Comparison of ENCODE assay signal across 21 cellular contexts in the genomic region with DNA sequence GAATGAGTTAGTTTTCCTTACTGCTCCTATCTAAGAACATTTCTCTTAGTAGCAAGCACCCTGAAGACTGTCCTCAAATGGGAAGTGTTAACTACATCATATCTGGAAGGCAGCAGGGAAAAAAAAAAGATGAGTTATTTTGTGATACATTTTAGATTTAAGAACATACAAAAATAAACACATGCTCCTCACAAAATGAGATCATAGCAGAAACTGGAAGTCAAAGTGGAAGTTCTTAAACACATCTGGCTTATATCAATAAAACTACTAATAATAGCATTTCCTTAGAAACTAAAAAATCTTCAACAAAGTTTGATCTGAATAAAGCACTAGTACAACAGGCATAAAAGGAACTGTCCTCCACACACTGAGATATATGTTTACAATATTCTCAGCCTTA.
DNase-seq lines count a peak whose midpoint lies in the region; ATAC-seq, FAIRE-seq and TF ChIP-seq lines count a peak whose summit lies in the region.
"Had no signal": no experiment of that assay in that cellular context is flagged by ENCODE, and none has a peak within 500 bp of the region (broad histone marks: within the 10 kb centered on the region; RNA-seq: fewer than 3 reads in every experiment).

No MANE protein-coding gene starts in this region.

- H3K27ac ChIP-seq in fibroblast of lung (ENCODE audit: insufficient read depth, low read length): peak overlapping the region; percentile 70
- H3K27ac ChIP-seq in smooth muscle cell (ENCODE audit: low read depth): peak overlapping the region; percentile 92
- H3K27ac ChIP-seq: SJSA1 had no signal

- H3F3A ChIP-seq in smooth muscle cell (ENCODE audit: low read depth): peaks cover 6% of the 10 kb centered on the region

- peak overlapping the region; percentile 28 for H3K4me2 ChIP-seq in fibroblast of lung (ENCODE audit: extremely low read depth, insufficient read depth, low read length)
- H3K4me2 ChIP-seq in smooth muscle cell: peak overlapping the region; percentile 25

- no peaks in the 10 kb centered on the region for H3K4me1 Mint-ChIP-seq in activated CD8-positive, alpha-beta T cell treated with anti-CD3 and anti-CD28 coated beads for 36 hours (ENCODE audit: low read depth)
- H3K4me1 Mint-ChIP-seq in activated CD4-positive, alpha-beta T cell treated with anti-CD3 and anti-CD28 coated beads, Interleukin-2, amount 10 ng/mL, durations not matched to agents 7 days and 5 days: no peaks in the 10 kb centered on the region
- H3K4me1 Mint-ChIP-seq: B cell had no signal

- no peak for ATAC-seq in activated CD8-positive, alpha-beta T cell treated with anti-CD3 and anti-CD28 coated beads for 36 hours
- ATAC-seq: HepG2, Panc1 had no signal

- intact Hi-C loops in activated CD8-positive, alpha-beta T cell treated with anti-CD3 and anti-CD28 coated beads for 36 hours (cut with micrococcal nuclease): no loop called here

- TF ChIP-seq CTCF in fibroblast of lung (conservative IDR thresholded peaks at IDR 0.05 in 1 of 2, IDR thresholded peaks at IDR 0.05 in 1 of 2; ENCODE audit: low read depth in 1 of 2, low read length in 2 of 2): no peak
- no peak for TF ChIP-seq CTCF in smooth muscle cell (IDR thresholded peaks at IDR 0.05; ENCODE audit: borderline replicate concordance, insufficient read depth, poor library complexity, severe bottlenecking)
- TF ChIP-seq CTCF in activated CD8-positive, alpha-beta T cell treated with anti-CD3 and anti-CD28 coated beads for 36 hours (IDR thresholded peaks at IDR 0.05): no peak

- no peaks in the 10 kb centered on the region for H3K9me3 Mint-ChIP-seq in activated CD8-positive, alpha-beta T cell treated with anti-CD3 and anti-CD28 coated beads for 36 hours
- H3K9me3 Mint-ChIP-seq in activated CD4-positive, alpha-beta T cell treated with anti-CD3 and anti-CD28 coated beads, Interleukin-2, amount 10 ng/mL, durations not matched to agents 7 days and 5 days: no peaks in the 10 kb centered on the region
- H3K9me3 Mint-ChIP-seq: CD4-positive, alpha-beta T cell had no signal

- H3K36me3 ChIP-seq in fibroblast of lung (ENCODE audit: control insufficient read depth, insufficient read depth, low read length) (no peaks in the 10 kb centered on the region), smooth muscle cell (ENCODE audit: low read depth) (no peaks in the 10 kb centered on the region)
- H3K36me3 ChIP-seq: SJSA1 had no signal

- CTCF ChIA-PET in activated CD8-positive, alpha-beta T cell treated with anti-CD3 and anti-CD28 coated beads for 36 hours (lab: Charles Lee): no interaction called here
- CTCF ChIA-PET in activated CD4-positive, alpha-beta T cell treated with anti-CD3 and anti-CD28 coated beads, Interleukin-2, amount 10 ng/mL, durations not matched to agents 7 days and 5 days (lab: Charles Lee): no interaction called here

- no peak overlapping the region for H3K27ac Mint-ChIP-seq in activated CD8-positive, alpha-beta T cell treated with anti-CD3 and anti-CD28 coated beads for 36 hours
- no peak overlapping the region for H3K27ac Mint-ChIP-seq in activated CD4-positive, alpha-beta T cell treated with anti-CD3 and anti-CD28 coated beads, Interleukin-2, amount 10 ng/mL, durations not matched to agents 7 days and 5 days
- H3K27ac Mint-ChIP-seq: B cell; CD4-positive, alpha-beta T cell had no signal

- H3K27me3 Mint-ChIP-seq in activated CD8-positive, alpha-beta T cell treated with anti-CD3 and anti-CD28 coated beads for 36 hours: no peaks in the 10 kb centered on the region
- no peaks in the 10 kb centered on the region for H3K27me3 Mint-ChIP-seq in activated CD4-positive, alpha-beta T cell treated with anti-CD3 and anti-CD28 coated beads, Interleukin-2, amount 10 ng/mL, durations not matched to agents 7 days and 5 days
- H3K27me3 Mint-ChIP-seq: B cell; CD4-positive, alpha-beta T cell had no signal

- H3K27me3 ChIP-seq in fibroblast of lung (ENCODE audit: control insufficient read depth, insufficient read depth, low read length) (no peaks in the 10 kb centered on the region), smooth muscle cell (ENCODE audit: low read depth) (no peaks in the 10 kb centered on the region)
- H3K27me3 ChIP-seq: SJSA1 had no signal

- H3K4me1 ChIP-seq in fibroblast of lung (ENCODE audit: control insufficient read depth, extremely low read depth, insufficient read depth, low read length): no peaks in the 10 kb centered on the region
- H3K4me1 ChIP-seq in smooth muscle cell (ENCODE audit: low read depth): peaks cover 4% of the 10 kb centered on the region
- H3K4me1 ChIP-seq: SJSA1 had no signal

- peak; percentile 20 for FAIRE-seq in H54 (lab: Jason Lieb, UNC)
- FAIRE-seq: GM12891, H1, HepG2 had no signal

- no peak overlapping the region for H3K9ac ChIP-seq in fibroblast of lung (ENCODE audit: insufficient read depth, low read length)
- H3K9ac ChIP-seq in smooth muscle cell (ENCODE audit: low read depth): peak overlapping the region; percentile 28

- H3K36me3 Mint-ChIP-seq in activated CD8-positive, alpha-beta T cell treated with anti-CD3 and anti-CD28 coated beads for 36 hours (ENCODE audit: low read depth): no peaks in the 10 kb centered on the region
- H3K36me3 Mint-ChIP-seq in activated CD4-positive, alpha-beta T cell treated with anti-CD3 and anti-CD28 coated beads, Interleukin-2, amount 10 ng/mL, durations not matched to agents 7 days and 5 days (ENCODE audit: low read depth): no peaks in the 10 kb centered on the region

- H3K79me2 ChIP-seq in fibroblast of lung (ENCODE audit: control insufficient read depth, insufficient read depth, low read length): no peaks in the 10 kb centered on the region
- no peaks in the 10 kb centered on the region for H3K79me2 ChIP-seq in smooth muscle cell (ENCODE audit: low read depth)

- POLR2A ChIA-PET in activated CD8-positive, alpha-beta T cell treated with anti-CD3 and anti-CD28 coated beads for 36 hours (lab: Charles Lee): no interaction called here
- POLR2A ChIA-PET in activated CD4-positive, alpha-beta T cell treated with anti-CD3 and anti-CD28 coated beads, Interleukin-2, amount 10 ng/mL, durations not matched to agents 7 days and 5 days (lab: Charles Lee): no interaction called here

- H3K4me3 Mint-ChIP-seq in activated CD8-positive, alpha-beta T cell treated with anti-CD3 and anti-CD28 coated beads for 36 hours: no peak overlapping the region
- no peak overlapping the region for H3K4me3 Mint-ChIP-seq in activated CD4-positive, alpha-beta T cell treated with anti-CD3 and anti-CD28 coated beads, Interleukin-2, amount 10 ng/mL, durations not matched to agents 7 days and 5 days
- H3K4me3 Mint-ChIP-seq: B cell; CD4-positive, alpha-beta T cell had no signal

- H3K4me3 ChIP-seq in fibroblast of lung (replicated peaks in 1 of 4; ENCODE audit: control extremely low read depth in 1 of 4, insufficient read depth in 1 of 4, low read depth in 3 of 4, low read length in 4 of 4): no peak overlapping the region
- H3K4me3 ChIP-seq in smooth muscle cell: no peak overlapping the region
- H3K4me3 ChIP-seq: SJSA1 had no signal

- no peak for TF ChIP-seq POLR2A in H54 (IDR thresholded peaks at IDR 0.05; ENCODE audit: low read depth, low read length)

- no peak overlapping the region for H2AFZ ChIP-seq in fibroblast of lung (ENCODE audit: low read length)
- H2AFZ ChIP-seq in smooth muscle cell (ENCODE audit: low read depth): no peak overlapping the region

- DNase-seq in H54 (ENCODE audit: insufficient read length, low spot score): no peak
- DNase-seq in NAMALWA (ENCODE audit: low spot score): peak; percentile 14
- DNase-seq in fibroblast of lung (ENCODE audit: low read depth in 2 of 2): peak; percentile 13 to 82
- DNase-seq in smooth muscle cell (lab: John Stamatoyannopoulos, UW; ENCODE audit: unreplicated experiment): no peak
- no peak for DNase-seq in activated CD8-positive, alpha-beta T cell treated with anti-CD3 and anti-CD28 coated beads for 36 hours
- no peak for DNase-seq in NCI-H510A (lab: John Stamatoyannopoulos, UW)
- DNase-seq in activated CD4-positive, alpha-beta T cell treated with anti-CD3 and anti-CD28 coated beads, Interleukin-2, amount 10 ng/mL, durations not matched to agents 7 days and 5 days: no peak
- DNase-seq: Calu3; CD4-positive, alpha-beta T cell; DMS53; KG1; NCI-H1092 treated with DMSO at 0.1 percent for 48 hours; NCI-H146; NCI-H2029 treated with DMSO at 0.1 percent for 48 hours; NCI-H446 treated with DMSO at 0.1 percent for 48 hours had no signal

- H3K9me3 ChIP-seq in fibroblast of lung (ENCODE audit: control insufficient read depth, insufficient read depth, low read depth, low read length): no peaks in the 10 kb centered on the region
- H3K9me3 ChIP-seq in smooth muscle cell (replicated peaks; ENCODE audit: low read depth): no peaks in the 10 kb centered on the region
- H3K9me3 ChIP-seq: SJSA1 had no signal

- H4K20me1 ChIP-seq in fibroblast of lung (ENCODE audit: control insufficient read depth, extremely low read depth, insufficient read depth, low read length) (no peaks in the 10 kb centered on the region), smooth muscle cell (ENCODE audit: low read depth) (no peaks in the 10 kb centered on the region)

Comparison
In these comparisons a context has a peak if more than half of its experiments do, and no peak if none do; other contexts are left out.
1. DNase-seq: peak in NAMALWA (single experiment) and fibroblast of lung (2 of 2); none in H54 (single experiment), smooth muscle cell (single experiment), activated CD8-positive, alpha-beta T cell treated with anti-CD3 and anti-CD28 coated beads for 36 hours (single experiment), NCI-H510A (single experiment) and activated CD4-positive, alpha-beta T cell treated with anti-CD3 and anti-CD28 coated beads, Interleukin-2, amount 10 ng/mL, durations not matched to agents 7 days and 5 days (single experiment).